In genomic region chr19:7522923-7523667, GRCh38 we compare ENCODE assay signal across 8 cellular contexts.
A peak's percentile ranks its signal among the peaks of the same experiment; 100 is the strongest.
DNase-seq lines count a peak whose midpoint lies in the region; ATAC-seq and TF ChIP-seq lines count a peak whose summit lies in the region.

No MANE protein-coding gene starts in this region.

- H3K27me3 ChIP-seq in Loucy (ENCODE audit: insufficient read depth, low read length, poor library complexity, severe bottlenecking), result no peaks in the 10 kb centered on the region
- no peaks in the 10 kb centered on the region for H3K27me3 ChIP-seq in duodenal mucosa (ENCODE audit: control insufficient read depth in 1 of 2, insufficient read depth in 2 of 2, low read length in 2 of 2)

- H3K9me3 ChIP-seq in Loucy (ENCODE audit: insufficient read depth, low read depth, low read length) (no peaks in the 10 kb centered on the region), duodenal mucosa (ENCODE audit: control insufficient read depth in 1 of 2, low read length in 2 of 2) (no peaks in the 10 kb centered on the region)

- ATAC-seq in HG03039 (IDR thresholded peaks at IDR 0.05; ENCODE audit: unreplicated experiment), result no peak

- no peak overlapping the region for H3K27ac ChIP-seq in duodenal mucosa (ENCODE audit: low read depth, low read length)

- DNase-seq in ELR (ENCODE audit: low read depth) (peak; percentile 56), amniotic stem cell (lab: John Stamatoyannopoulos, UW) (no peak), COR-L47 (lab: John Stamatoyannopoulos, UW) (no peak), NCI-H1105 (lab: John Stamatoyannopoulos, UW) (no peak)

- peak overlapping the region; percentile 88; the same call in 1 of the 2 replicates for H2AFZ ChIP-seq in Loucy (ENCODE audit: low read length)

- peak overlapping the region; percentile 81 for H3K4me3 ChIP-seq in Loucy (ENCODE audit: low read length, poor library complexity, severe bottlenecking)
- H3K4me3 ChIP-seq in duodenal mucosa (ENCODE audit: low read depth in 1 of 2, low read length in 2 of 2), result peak overlapping the region; percentile 78 to 81

- H3K79me2 ChIP-seq in Loucy (ENCODE audit: insufficient read depth, low read length), result no peaks in the 10 kb centered on the region

- no peaks in the 10 kb centered on the region for H3K27me3 Mint-ChIP-seq in nephron (ENCODE audit: low read depth)

- H3K36me3 ChIP-seq in Loucy (ENCODE audit: insufficient read depth, low read length), result no peaks in the 10 kb centered on the region
- H3K36me3 ChIP-seq in duodenal mucosa (ENCODE audit: control insufficient read depth in 1 of 2, insufficient read depth in 2 of 2, low read length in 2 of 2), result peaks cover 0 to 12% of the 10 kb centered on the region in 2 donors

- no peak overlapping the region for H3K27ac Mint-ChIP-seq in nephron

- peak overlapping the region; percentile 76 to 82 (median 80) for H3K4me3 Mint-ChIP-seq in nephron

- H3K9me2 ChIP-seq in Loucy (replicated peaks; ENCODE audit: low read depth, low read length), result no peaks in the 10 kb centered on the region

- H3K4me1 ChIP-seq in Loucy (ENCODE audit: insufficient read depth, low read length, poor library complexity, severe bottlenecking) (peaks cover 10% of the 10 kb centered on the region), duodenal mucosa (ENCODE audit: control insufficient read depth in 1 of 2, insufficient read depth in 2 of 2, low read length in 2 of 2) (peaks cover 17% of the 10 kb centered on the region in 2 donors)

- H3K9ac ChIP-seq in Loucy (ENCODE audit: low read depth, low read length, poor library complexity, severe bottlenecking), result peak overlapping the region; percentile 56
- H3K9ac ChIP-seq in duodenal mucosa (ENCODE audit: low read depth in 1 of 2, low read length in 2 of 2), result peak overlapping the region; percentile 63 to 78

- H3F3A ChIP-seq in Loucy (ENCODE audit: low read depth), result no peaks in the 10 kb centered on the region

- H4K20me1 ChIP-seq in Loucy (ENCODE audit: insufficient read depth, low read length, poor library complexity, severe bottlenecking), result no peaks in the 10 kb centered on the region

- peak overlapping the region; percentile 82 for H3K4me2 ChIP-seq in Loucy (ENCODE audit: low read depth, low read length, poor library complexity, severe bottlenecking)

- no peaks in the 10 kb centered on the region for H3K9me3 Mint-ChIP-seq in nephron

- peaks cover 17% of the 10 kb centered on the region for H3K36me3 Mint-ChIP-seq in nephron (ENCODE audit: low read depth)

- TF ChIP-seq CTCF in Loucy (conservative IDR thresholded peaks at IDR 0.05; ENCODE audit: low read length) (no peak), nephron (IDR thresholded peaks at IDR 0.05; ENCODE audit: unreplicated experiment in 3 of 3) (no peak)

- peaks cover 7% of the 10 kb centered on the region for H3K4me1 Mint-ChIP-seq in nephron
